Comparison of ENCODE assay signal across 8 cellular contexts in the genomic region with DNA sequence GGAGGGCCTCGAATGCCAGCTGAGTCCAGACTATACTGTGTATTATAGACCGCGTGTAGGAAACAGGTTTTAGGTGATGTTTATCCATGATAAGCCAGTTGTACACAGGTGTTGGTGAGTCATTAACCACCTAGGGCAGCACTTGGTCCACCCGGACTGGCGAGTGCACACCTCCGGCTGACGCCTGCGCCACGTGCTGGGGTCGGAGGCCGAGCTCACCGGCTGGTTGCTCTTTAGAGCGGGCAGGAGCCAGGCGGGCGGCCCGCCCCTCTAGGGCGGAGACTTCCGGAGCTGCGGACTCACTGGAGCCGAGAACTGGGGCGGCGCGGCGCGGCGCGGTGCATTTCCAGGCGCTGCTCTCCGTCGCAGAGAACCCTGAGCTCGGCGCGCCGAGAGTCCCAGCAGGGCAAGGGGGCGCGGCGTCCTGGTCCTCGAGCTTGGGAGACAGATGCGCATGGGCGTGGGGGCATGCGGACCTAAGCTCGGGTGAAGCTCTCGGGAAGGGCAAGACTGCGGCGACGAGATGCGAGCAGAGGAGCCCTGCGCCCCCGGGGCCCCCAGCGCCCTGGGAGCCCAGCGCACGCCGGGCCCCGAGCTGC. TPM values are rescaled to one million over a fixed set of nuclear protein-coding genes. Genes with fewer than 3 reads are reported as not detected.
DNase-seq lines count a peak whose midpoint lies in the region; ATAC-seq and TF ChIP-seq lines count a peak whose summit lies in the region.

A gene with protein sequence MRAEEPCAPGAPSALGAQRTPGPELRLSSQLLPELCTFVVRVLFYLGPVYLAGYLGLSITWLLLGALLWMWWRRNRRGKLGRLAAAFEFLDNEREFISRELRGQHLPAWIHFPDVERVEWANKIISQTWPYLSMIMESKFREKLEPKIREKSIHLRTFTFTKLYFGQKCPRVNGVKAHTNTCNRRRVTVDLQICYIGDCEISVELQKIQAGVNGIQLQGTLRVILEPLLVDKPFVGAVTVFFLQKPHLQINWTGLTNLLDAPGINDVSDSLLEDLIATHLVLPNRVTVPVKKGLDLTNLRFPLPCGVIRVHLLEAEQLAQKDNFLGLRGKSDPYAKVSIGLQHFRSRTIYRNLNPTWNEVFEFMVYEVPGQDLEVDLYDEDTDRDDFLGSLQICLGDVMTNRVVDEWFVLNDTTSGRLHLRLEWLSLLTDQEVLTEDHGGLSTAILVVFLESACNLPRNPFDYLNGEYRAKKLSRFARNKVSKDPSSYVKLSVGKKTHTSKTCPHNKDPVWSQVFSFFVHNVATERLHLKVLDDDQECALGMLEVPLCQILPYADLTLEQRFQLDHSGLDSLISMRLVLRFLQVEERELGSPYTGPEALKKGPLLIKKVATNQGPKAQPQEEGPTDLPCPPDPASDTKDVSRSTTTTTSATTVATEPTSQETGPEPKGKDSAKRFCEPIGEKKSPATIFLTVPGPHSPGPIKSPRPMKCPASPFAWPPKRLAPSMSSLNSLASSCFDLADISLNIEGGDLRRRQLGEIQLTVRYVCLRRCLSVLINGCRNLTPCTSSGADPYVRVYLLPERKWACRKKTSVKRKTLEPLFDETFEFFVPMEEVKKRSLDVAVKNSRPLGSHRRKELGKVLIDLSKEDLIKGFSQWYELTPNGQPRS (plus strand): TSS at position 341 of the 599 bp plus-strand sequence. CDS start 183 bp downstream, at position 524.

- H3K36me3 Mint-ChIP-seq in activated CD4-positive, alpha-beta memory T cell treated with anti-CD3 and anti-CD28 coated beads for 36 hours, result no peaks in the 10 kb centered on the region
- H3K36me3 Mint-ChIP-seq in endothelial cell (ENCODE audit: low read depth, unreplicated experiment), result no peaks in the 10 kb centered on the region
- no peaks in the 10 kb centered on the region for H3K36me3 Mint-ChIP-seq in memory B cell

- H3K4me3 Mint-ChIP-seq in activated CD4-positive, alpha-beta memory T cell treated with anti-CD3 and anti-CD28 coated beads for 36 hours, result peak within 1 kb of the TSS; percentile 69
- peak within 1 kb of the TSS; percentile 83 for H3K4me3 Mint-ChIP-seq in endothelial cell (ENCODE audit: unreplicated experiment)
- H3K4me3 Mint-ChIP-seq in memory B cell, result peak within 1 kb of the TSS; percentile 59

- TF ChIP-seq CTCF in endothelial cell (IDR thresholded peaks at IDR 0.05; ENCODE audit: unreplicated experiment), result no peak

- ATAC-seq in GM18498 (IDR thresholded peaks at IDR 0.05; ENCODE audit: unreplicated experiment), result peak; percentile 64
- ATAC-seq in memory B cell (ENCODE audit: low read depth), result peak; percentile 38
- no peak for ATAC-seq in GM19467 (IDR thresholded peaks at IDR 0.05; ENCODE audit: unreplicated experiment)
- no peak for ATAC-seq in HG03565 (IDR thresholded peaks at IDR 0.05; ENCODE audit: unreplicated experiment)

- peaks cover 10% of the 10 kb centered on the region for H3K4me1 Mint-ChIP-seq in activated CD4-positive, alpha-beta memory T cell treated with anti-CD3 and anti-CD28 coated beads for 36 hours (ENCODE audit: low read depth)
- peaks cover 11% of the 10 kb centered on the region for H3K4me1 Mint-ChIP-seq in endothelial cell (ENCODE audit: unreplicated experiment)
- peaks cover 3% of the 10 kb centered on the region for H3K4me1 Mint-ChIP-seq in memory B cell

- H3K27me3 Mint-ChIP-seq in activated CD4-positive, alpha-beta memory T cell treated with anti-CD3 and anti-CD28 coated beads for 36 hours, result peaks cover 47% of the 10 kb centered on the region
- peaks cover 9% of the 10 kb centered on the region for H3K27me3 Mint-ChIP-seq in endothelial cell (ENCODE audit: unreplicated experiment)
- peaks cover 25% of the 10 kb centered on the region for H3K27me3 Mint-ChIP-seq in memory B cell

- POLR2A ChIA-PET in activated CD4-positive, alpha-beta memory T cell treated with anti-CD3 and anti-CD28 coated beads for 36 hours (lab: Charles Lee), result interaction anchor here (0.8 to 1.3 kb wide), 3 partner anchors 160 to 400 kb away, joined by 3 to 6 read pairs (median 3); a partner anchor contains a TSS

- intact Hi-C loops in activated CD4-positive, alpha-beta memory T cell treated with anti-CD3 and anti-CD28 coated beads for 36 hours (cut with micrococcal nuclease), result loop anchor here (5.0 kb wide), 2 partner anchors 158 to 503 kb away; a partner anchor contains a TSS

- no peak within 1 kb of the TSS for H3K27ac Mint-ChIP-seq in activated CD4-positive, alpha-beta memory T cell treated with anti-CD3 and anti-CD28 coated beads for 36 hours
- H3K27ac Mint-ChIP-seq in endothelial cell (ENCODE audit: unreplicated experiment), result peak within 1 kb of the TSS; percentile 12
- no peak within 1 kb of the TSS for H3K27ac Mint-ChIP-seq in memory B cell

- H3K9me3 Mint-ChIP-seq in activated CD4-positive, alpha-beta memory T cell treated with anti-CD3 and anti-CD28 coated beads for 36 hours, result no peaks in the 10 kb centered on the region
- H3K9me3 Mint-ChIP-seq in endothelial cell (ENCODE audit: unreplicated experiment), result no peaks in the 10 kb centered on the region
- no peaks in the 10 kb centered on the region for H3K9me3 Mint-ChIP-seq in memory B cell

- CTCF ChIA-PET in activated CD4-positive, alpha-beta memory T cell treated with anti-CD3 and anti-CD28 coated beads for 36 hours (lab: Charles Lee), result interaction anchor here (0.7 to 3.3 kb wide), 5 partner anchors 17 to 481 kb away, joined by 3 to 24 read pairs (median 5); no protein-coding TSS in a partner anchor

- DNase-seq in NCI-H2029 (lab: John Stamatoyannopoulos, UW) (peak; percentile 52), endothelial cell (ENCODE audit: low spot score) (peak; percentile 65), memory B cell (ENCODE audit: low spot score in 2 of 2) (no peak)
- DNase-seq in activated CD4-positive, alpha-beta memory T cell treated with anti-CD3 and anti-CD28 coated beads for 36 hours, result peak; percentile 80
- peak in 2 of 3 experiments; percentile 29 to 70 for DNase-seq in stimulated activated CD4-positive, alpha-beta T cell treated with anti-CD3 and anti-CD28 coated beads, TNF-alpha, amount 100 ng/mL, for 24 hours (ENCODE audit: low read depth in 3 of 3)

RNA-seq across cellular contexts. Expression of the gene that starts here (rescaled TPM):
- under 1 TPM; 0.17 to 0.19 TPM for total RNA-seq in activated CD4-positive, alpha-beta memory T cell treated with anti-CD3 and anti-CD28 coated beads for 36 hours
- not detected for total RNA-seq in endothelial cell (ENCODE audit: unreplicated experiment)

Comparison
In these comparisons a context has a peak if more than half of its experiments do, and no peak if none do; other contexts are left out.
1. Peak in DNase-seq in activated CD4-positive, alpha-beta memory T cell treated with anti-CD3 and anti-CD28 coated beads for 36 hours; RNA of the gene not detected or under 1 TPM.
2. Peak in DNase-seq in endothelial cell; RNA of the gene not detected or under 1 TPM.
3. ATAC-seq: peak in GM18498 (single experiment) and memory B cell (single experiment); none in GM19467 (single experiment) and HG03565 (single experiment).
4. DNase-seq: peak in NCI-H2029 (single experiment) and stimulated activated CD4-positive, alpha-beta T cell treated with anti-CD3 and anti-CD28 coated beads, TNF-alpha, amount 100 ng/mL, for 24 hours (2 of 3); none in memory B cell (0 of 2).
5. Peak in every context shown above with its lines, with median percentiles within 50 percentile points of each other: H3K4me3 Mint-ChIP-seq.